Comparison of ENCODE assay signal across 18 cellular contexts in genomic region chr5:79546782-79547428, GRCh38. TPM values are rescaled to one million over a fixed set of nuclear protein-coding genes. Genes with fewer than 3 reads are reported as not detected.
DNase-seq lines count a peak whose midpoint lies in the region; ATAC-seq and TF ChIP-seq lines count a peak whose summit lies in the region.
"Had no signal": no experiment of that assay in that cellular context is flagged by ENCODE, and none has a peak within 500 bp of the region (broad histone marks: within the 10 kb centered on the region; RNA-seq: fewer than 3 reads in every experiment).

No MANE protein-coding gene starts in this region.

- no peaks in the 10 kb centered on the region for H3K4me1 ChIP-seq in effector memory CD4-positive, alpha-beta T cell (ENCODE audit: control insufficient read depth, insufficient read depth, low read length, poor library complexity, severe bottlenecking)
- H3K4me1 ChIP-seq: gastroesophageal sphincter had no signal

- no peak overlapping the region for H3K4me3 Mint-ChIP-seq in progenitor cell of endocrine pancreas (ENCODE audit: low read depth)
- H3K4me3 Mint-ChIP-seq: activated CD4-positive, alpha-beta T cell treated with anti-CD3 and anti-CD28 coated beads for 36 hours; T-helper 2 cell treated with Interferon-gamma antibody and Interleukin-4, amounts not matched to agents 5 μg/mL and 100 μg/mL, for 36 hours had no signal

- H3K27me3 Mint-ChIP-seq in progenitor cell of endocrine pancreas = no peaks in the 10 kb centered on the region
- H3K27me3 Mint-ChIP-seq: activated CD4-positive, alpha-beta T cell treated with anti-CD3 and anti-CD28 coated beads for 36 hours had no signal

- peaks cover 23% of the 10 kb centered on the region for H3K4me1 Mint-ChIP-seq in progenitor cell of endocrine pancreas (ENCODE audit: low read depth)
- H3K4me1 Mint-ChIP-seq: activated CD4-positive, alpha-beta T cell treated with anti-CD3 and anti-CD28 coated beads for 36 hours had no signal

- H3K9me3 Mint-ChIP-seq in progenitor cell of endocrine pancreas (ENCODE audit: low read depth) = no peaks in the 10 kb centered on the region

- DNase-seq in AG20443 (ENCODE audit: low spot score) (peak; percentile 27), LHCN-M2 (ENCODE audit: low read depth) (peak; percentile 71), fibroblast of peridontal ligament (ENCODE audit: extremely low read depth) (peak; percentile 90), progenitor cell of endocrine pancreas (ENCODE audit: low spot score, unreplicated experiment) (no peak), NCI-H526 treated with DMSO at 0.1 percent for 48 hours (lab: John Stamatoyannopoulos, UW) (no peak), omental fat pad (ENCODE audit: low spot score) (no peak), GM20000 (ENCODE audit: low spot score) (no peak)
- no peak for DNase-seq in effector memory CD4-positive, alpha-beta T cell
- DNase-seq: ACHN; activated CD4-positive, alpha-beta T cell treated with anti-CD3 and anti-CD28 coated beads for 36 hours; activated naive CD4-positive, alpha-beta T cell treated with anti-CD3 and anti-CD28 coated beads, Interleukin-2, amount 50 U/mL, for 16 hours; COR-L47; effector CD8-positive, alpha-beta T cell; mesendoderm; pancreas; SHP77 treated with DMSO at 0.1 percent for 48 hours had no signal

- no peaks in the 10 kb centered on the region for H3K9me3 ChIP-seq in effector memory CD4-positive, alpha-beta T cell (ENCODE audit: control insufficient read depth, low read length)
- H3K9me3 ChIP-seq: gastroesophageal sphincter, pancreas had no signal

- ATAC-seq in omental fat pad (ENCODE audit: low FRiP score) = no peak
- ATAC-seq: activated CD4-positive, alpha-beta T cell treated with anti-CD3 and anti-CD28 coated beads for 36 hours; gastroesophageal sphincter had no signal

- no peak overlapping the region for H3K4me3 ChIP-seq in effector memory CD4-positive, alpha-beta T cell (ENCODE audit: insufficient read depth, low read depth, low read length, poor library complexity, severe bottlenecking)
- H3K4me3 ChIP-seq: gastroesophageal sphincter, pancreas had no signal

- H3K27me3 ChIP-seq in effector memory CD4-positive, alpha-beta T cell (replicated peaks; ENCODE audit: control insufficient read depth, insufficient read depth, low read length, poor library complexity, severe bottlenecking) = no peaks in the 10 kb centered on the region
- H3K27me3 ChIP-seq: gastroesophageal sphincter, pancreas had no signal

- no peak for TF ChIP-seq CTCF in progenitor cell of endocrine pancreas (IDR thresholded peaks at IDR 0.05; ENCODE audit: unreplicated experiment)
- TF ChIP-seq CTCF in omental fat pad (IDR thresholded peaks at IDR 0.05) = no peak
- TF ChIP-seq CTCF in GM20000 (IDR thresholded peaks at IDR 0.05; ENCODE audit: extremely low read depth, missing control alignments) = no peak

- H3K27ac Mint-ChIP-seq in progenitor cell of endocrine pancreas = peak overlapping the region; percentile 84
- H3K27ac Mint-ChIP-seq: activated CD4-positive, alpha-beta T cell treated with anti-CD3 and anti-CD28 coated beads for 36 hours; T-helper 2 cell treated with Interferon-gamma antibody and Interleukin-4, amounts not matched to agents 5 μg/mL and 100 μg/mL, for 36 hours had no signal

- no peak overlapping the region for H3K27ac ChIP-seq in effector memory CD4-positive, alpha-beta T cell (ENCODE audit: insufficient read depth, low read length, poor library complexity, severe bottlenecking)
- H3K27ac ChIP-seq: gastroesophageal sphincter, pancreas had no signal

- no peaks in the 10 kb centered on the region for H3K36me3 Mint-ChIP-seq in progenitor cell of endocrine pancreas (ENCODE audit: insufficient read depth)

- H3K36me3 ChIP-seq in effector memory CD4-positive, alpha-beta T cell (ENCODE audit: control insufficient read depth, insufficient read depth, low read length) = no peaks in the 10 kb centered on the region
- H3K36me3 ChIP-seq: gastroesophageal sphincter, pancreas had no signal

RNA-seq across cellular contexts. Expression of gene HOMER1, which starts 33.0 kb away (rescaled TPM):
- 7.4 and 7.8 TPM in 2 replicates for total RNA-seq in LHCN-M2 (2014; rRNA removed)
- 3.2 TPM for polyA plus RNA-seq in LHCN-M2 (2012)
- total RNA-seq in progenitor cell of endocrine pancreas = 22.3 and 29.3 TPM in 2 replicates
- 10 to 100 TPM in 2 of 4 donors, 1 to 10 TPM in 2; 3.1 to 80.5 (median 11.4) TPM for total RNA-seq in omental fat pad

Comparison
In these comparisons a context has a peak if more than half of its experiments do, and no peak if none do; other contexts are left out.
1. DNase-seq: peak in AG20443 (single experiment), LHCN-M2 (single experiment) and fibroblast of peridontal ligament (single experiment); none in progenitor cell of endocrine pancreas (single experiment), NCI-H526 treated with DMSO at 0.1 percent for 48 hours (single experiment), effector memory CD4-positive, alpha-beta T cell (0 of 3), omental fat pad (single experiment) and GM20000 (single experiment).